Comparison of ENCODE assay signal across 12 cellular contexts in the genomic region with DNA sequence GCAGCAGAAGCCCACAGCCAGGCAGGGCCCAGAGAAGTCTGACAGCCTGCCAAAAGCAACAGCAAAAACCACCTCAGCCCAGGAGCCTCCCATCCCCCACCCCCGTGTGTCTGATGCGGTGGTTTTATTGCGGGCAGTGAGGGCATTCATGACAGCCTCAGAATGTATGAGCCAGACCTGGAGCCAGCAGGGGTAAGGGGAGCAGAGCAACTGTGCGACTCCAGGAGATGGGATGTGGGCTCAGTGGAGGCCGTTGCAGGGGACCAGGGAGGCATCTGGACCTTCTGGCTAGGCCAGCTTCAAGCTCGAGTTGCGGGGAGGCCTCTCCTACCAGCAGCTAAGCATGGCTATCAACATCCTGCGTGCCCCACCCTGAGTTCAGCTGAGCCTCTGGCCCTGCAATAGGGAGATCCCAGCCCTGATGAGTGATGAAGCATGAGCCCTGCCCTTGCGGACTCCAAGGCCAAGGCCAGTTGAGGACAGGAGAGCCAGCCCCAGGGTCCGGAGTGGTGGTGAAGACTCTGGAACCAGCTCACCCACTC. TPM values are rescaled to one million over a fixed set of nuclear protein-coding genes. Genes with fewer than 3 reads are reported as not detected.
DNase-seq lines count a peak whose midpoint lies in the region; ATAC-seq and TF ChIP-seq lines count a peak whose summit lies in the region.
"Had no signal": no experiment of that assay in that cellular context is flagged by ENCODE, and none has a peak within 500 bp of the region (broad histone marks: within the 10 kb centered on the region; RNA-seq: fewer than 3 reads in every experiment).

No MANE protein-coding gene starts in this region.

- TF ChIP-seq CTCF in astrocyte of the cerebellum (IDR thresholded peaks at IDR 0.05; ENCODE audit: low read depth, low read length, missing control alignments) (no peak), spleen (IDR thresholded peaks at IDR 0.05 in 8 of 11, conservative IDR thresholded peaks at IDR 0.05 in 3 of 11) (no peak)

- in situ Hi-C loops in astrocyte of the cerebellum (cut with HindIII; ENCODE audit: low sequenced_read_pairs): loop anchor here (25.0 kb wide), 1 partner anchor 328 kb away; a partner anchor contains a TSS

- peaks cover 11 to 58% (median 32%) of the 10 kb centered on the region in 6 donors for H3K4me1 ChIP-seq in spleen
- H3K4me1 ChIP-seq: foreskin keratinocyte had no signal

- no peaks in the 10 kb centered on the region for H3K27me3 Mint-ChIP-seq in T-helper 2 cell treated with Interferon-gamma antibody and Interleukin-4, amounts not matched to agents 5 μg/mL and 100 μg/mL, for 36 hours (ENCODE audit: low read depth)
- H3K27me3 Mint-ChIP-seq: IgD-negative memory B cell had no signal

- no peaks in the 10 kb centered on the region for H3K36me3 ChIP-seq in spleen
- H3K36me3 ChIP-seq: cardiac muscle cell had no signal

- peak overlapping the region in 5 of 8 donors; percentile 10 to 63 (median 33) for H3K27ac ChIP-seq in spleen
- H3K27ac ChIP-seq: cardiac muscle cell, foreskin keratinocyte had no signal

- H3K27ac Mint-ChIP-seq in T-helper 2 cell treated with Interferon-gamma antibody and Interleukin-4, amounts not matched to agents 5 μg/mL and 100 μg/mL, for 36 hours: peak overlapping the region; percentile 85

- intact Hi-C loops in spleen (cut with DNase I; ENCODE audit: low total_unique reads): no loop called here

- H3K9me3 Mint-ChIP-seq in T-helper 2 cell treated with Interferon-gamma antibody and Interleukin-4, amounts not matched to agents 5 μg/mL and 100 μg/mL, for 36 hours: no peaks in the 10 kb centered on the region
- H3K9me3 Mint-ChIP-seq: IgD-negative memory B cell had no signal

- DNase-seq in activated CD4-positive, CD25-positive, alpha-beta regulatory T cell (lab: John Stamatoyannopoulos, UW): no peak
- DNase-seq in T-helper 2 cell treated with Interferon-gamma antibody and Interleukin-4, amounts not matched to agents 5 μg/mL and 100 μg/mL, for 36 hours (ENCODE audit: low spot score): no peak
- peak; percentile 41 for DNase-seq in astrocyte of the cerebellum (ENCODE audit: low read depth)
- no peak for DNase-seq in spleen
- DNase-seq in nucleus accumbens (lab: John Stamatoyannopoulos, UW): no peak
- DNase-seq in COR-L47 (lab: John Stamatoyannopoulos, UW): no peak
- DNase-seq: foreskin keratinocyte, NCI-H526 treated with DMSO at 0.1 percent for 48 hours had no signal

- H3K27me3 ChIP-seq in spleen (replicated peaks in 1 of 7): no peaks in the 10 kb centered on the region
- H3K27me3 ChIP-seq: cardiac muscle cell had no signal

- H3K36me3 Mint-ChIP-seq in T-helper 2 cell treated with Interferon-gamma antibody and Interleukin-4, amounts not matched to agents 5 μg/mL and 100 μg/mL, for 36 hours (ENCODE audit: low read depth): no peaks in the 10 kb centered on the region

- H3K9me3 ChIP-seq in spleen: no peaks in the 10 kb centered on the region

- peak; percentile 19 to 39 for ATAC-seq in activated CD4-positive, CD25-positive, alpha-beta regulatory T cell treated with anti-CD3 and anti-CD28 coated beads, Interleukin-2, amount 50 U/mL, for 24 hours
- no peak for ATAC-seq in HG02840 (IDR thresholded peaks at IDR 0.05; ENCODE audit: low FRiP score, unreplicated experiment)
- ATAC-seq: foreskin keratinocyte had no signal

- peaks cover 4% of the 10 kb centered on the region for H3K4me1 Mint-ChIP-seq in T-helper 2 cell treated with Interferon-gamma antibody and Interleukin-4, amounts not matched to agents 5 μg/mL and 100 μg/mL, for 36 hours (ENCODE audit: low read depth)

- WGBS in spleen, 5 donors: 59 to 87% (median 69%) methylated on average over 8 to 10 of the region's 10 CpGs

- no peak overlapping the region for H3K4me3 ChIP-seq in astrocyte of the cerebellum (ENCODE audit: low read depth, low read length)
- no peak overlapping the region for H3K4me3 ChIP-seq in spleen
- H3K4me3 ChIP-seq: cardiac muscle cell had no signal

- H3K4me3 Mint-ChIP-seq in T-helper 2 cell treated with Interferon-gamma antibody and Interleukin-4, amounts not matched to agents 5 μg/mL and 100 μg/mL, for 36 hours: peak overlapping the region; percentile 72

- no peak for TF ChIP-seq POLR2A in spleen (IDR thresholded peaks at IDR 0.05)

RNA-seq across cellular contexts. Expression of a gene that starts 52.5 kb away (rescaled TPM):
- 10 to 100 TPM in 1 of 7 donors, 1 to 10 TPM in 6; 3.2 to 14.3 (median 5.0) TPM for total RNA-seq in spleen
- polyA plus RNA-seq in spleen: 1 to 10 TPM; 1.6 to 3.6 (median 1.7) TPM
- total RNA-seq: foreskin keratinocyte had no signal
- polyA plus RNA-seq: IgD-negative memory B cell had no signal
